ENCODE assay signal across 8 cellular contexts in the genomic region with DNA sequence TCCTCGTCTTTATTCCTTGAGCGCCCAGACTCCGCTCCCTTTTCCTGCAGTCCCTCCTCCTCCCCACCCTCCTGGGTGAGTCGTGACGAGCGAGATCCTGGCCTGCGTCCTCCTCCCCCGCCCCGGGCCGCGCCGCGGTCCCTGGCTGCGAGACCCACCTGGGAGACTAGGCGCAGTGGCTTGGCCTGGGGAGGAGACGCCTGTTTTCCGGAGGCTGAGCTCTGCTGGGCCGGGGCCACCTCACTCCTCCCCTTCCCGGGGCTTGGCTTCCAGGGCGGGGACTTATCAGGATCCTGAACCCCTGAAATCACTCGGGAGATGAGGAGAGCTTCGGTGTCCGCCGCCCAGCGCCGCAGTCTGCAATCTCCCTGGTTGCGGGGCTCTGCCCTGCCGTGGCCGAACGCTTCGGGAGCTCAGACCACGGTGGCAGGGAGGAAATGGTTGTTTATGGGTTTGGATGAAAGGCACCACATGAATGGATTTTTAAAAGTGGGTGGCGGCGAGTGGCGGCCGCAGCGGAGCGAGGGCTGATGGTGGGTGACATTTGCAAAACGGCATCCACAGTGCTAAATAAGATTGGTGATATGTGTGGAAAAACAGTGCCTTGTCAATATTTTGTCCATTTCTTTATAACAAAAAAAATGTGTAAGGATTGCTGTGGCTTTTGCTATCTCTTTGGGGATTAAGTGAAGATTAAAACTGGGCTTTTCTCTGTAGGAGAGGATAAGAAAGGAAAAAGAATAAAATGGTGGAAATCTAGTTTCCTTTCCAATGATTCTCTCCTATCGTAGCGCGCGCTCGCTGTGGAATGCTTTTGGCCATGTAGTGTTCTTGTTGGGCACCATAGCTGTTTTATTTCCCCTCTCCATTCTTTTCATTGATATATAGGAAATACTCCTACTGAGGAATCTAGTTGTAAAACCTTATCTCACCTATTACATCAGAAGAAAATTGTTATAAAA. TPM values are rescaled to one million over a fixed set of nuclear protein-coding genes. Genes with fewer than 3 reads are reported as not detected.
DNase-seq lines count a peak whose midpoint lies in the region; ATAC-seq lines count a peak whose summit lies in the region.

No MANE protein-coding gene starts in this region.

- H3K9me3 Mint-ChIP-seq in activated T-cell treated with anti-CD3 and anti-CD28 coated beads, Interleukin-2, amount 50 U/mL, for 24 hours = no peaks in the 10 kb centered on the region

- H3K4me3 Mint-ChIP-seq in activated T-cell treated with anti-CD3 and anti-CD28 coated beads, Interleukin-2, amount 50 U/mL, for 24 hours = peak overlapping the region; percentile 83

- peak overlapping the region; percentile 44 to 72 for H3K9ac ChIP-seq in mucosa of rectum (ENCODE audit: low read depth in 1 of 2, low read length in 2 of 2)
- peak overlapping the region; percentile 46 to 81 (median 68) for H3K9ac ChIP-seq in subcutaneous abdominal adipose tissue (ENCODE audit: low read length in 5 of 5)

- peaks cover 24% of the 10 kb centered on the region for H3K4me1 Mint-ChIP-seq in activated T-cell treated with anti-CD3 and anti-CD28 coated beads, Interleukin-2, amount 50 U/mL, for 24 hours (ENCODE audit: low read depth)

- H3K9me3 ChIP-seq in esophagus (ENCODE audit: control insufficient read depth in 2 of 2, insufficient read depth in 1 of 2, low read depth in 1 of 2, low read length in 1 of 2) (no peaks in the 10 kb centered on the region), mucosa of rectum (ENCODE audit: control insufficient read depth in 2 of 2, low read length in 2 of 2) (no peaks in the 10 kb centered on the region), subcutaneous abdominal adipose tissue (ENCODE audit: control insufficient read depth in 5 of 5, low read length in 5 of 5) (no peaks in the 10 kb centered on the region)

- WGBS in esophagus, 2 donors = 8 to 9% methylated on average over 42 to 44 of the region's 44 CpGs

- H3K27me3 Mint-ChIP-seq in activated T-cell treated with anti-CD3 and anti-CD28 coated beads, Interleukin-2, amount 50 U/mL, for 24 hours = peaks cover 30% of the 10 kb centered on the region

- peak overlapping the region; percentile 68 to 78 for H3K4me3 ChIP-seq in esophagus (ENCODE audit: low read depth in 1 of 2, low read length in 2 of 2)
- peak overlapping the region; percentile 73 to 76 for H3K4me3 ChIP-seq in mucosa of rectum (ENCODE audit: low read length in 2 of 2)
- peak overlapping the region; percentile 62 to 90 (median 84) for H3K4me3 ChIP-seq in subcutaneous abdominal adipose tissue (ENCODE audit: low read depth in 1 of 5, low read length in 5 of 5)

- H3K36me3 ChIP-seq in esophagus (ENCODE audit: control insufficient read depth in 2 of 2, insufficient read depth in 2 of 2, low read length in 1 of 2) (no peaks in the 10 kb centered on the region), mucosa of rectum (ENCODE audit: control insufficient read depth in 2 of 2, insufficient read depth in 2 of 2, low read length in 2 of 2) (no peaks in the 10 kb centered on the region), subcutaneous abdominal adipose tissue (ENCODE audit: control insufficient read depth in 5 of 5, insufficient read depth in 5 of 5, low read length in 5 of 5) (no peaks in the 10 kb centered on the region)

- H3K4me1 ChIP-seq in esophagus (ENCODE audit: control insufficient read depth in 2 of 2, insufficient read depth in 2 of 2, low read length in 1 of 2) = peaks cover 3 to 9% of the 10 kb centered on the region in 2 donors
- H3K4me1 ChIP-seq in mucosa of rectum (ENCODE audit: control insufficient read depth in 2 of 2, insufficient read depth in 2 of 2, low read length in 2 of 2) = peaks cover 8 to 16% of the 10 kb centered on the region in 2 donors
- H3K4me1 ChIP-seq in subcutaneous abdominal adipose tissue (ENCODE audit: control insufficient read depth in 5 of 5, insufficient read depth in 5 of 5, low read length in 5 of 5) = peaks cover 2 to 42% (median 35%) of the 10 kb centered on the region in 5 donors

- no peak for ATAC-seq in GM18498 (IDR thresholded peaks at IDR 0.05; ENCODE audit: unreplicated experiment)
- no peak for ATAC-seq in HG02870 (IDR thresholded peaks at IDR 0.05; ENCODE audit: unreplicated experiment)

- peak; percentile 87 for DNase-seq in ELR (ENCODE audit: low read depth)
- peak; percentile 21 to 60 for DNase-seq in NCI-H526 (lab: John Stamatoyannopoulos, UW)
- peak; percentile 57 for DNase-seq in activated T-cell treated with anti-CD3 and anti-CD28 coated beads, Interleukin-2, amount 50 U/mL, for 24 hours

- peak overlapping the region; percentile 65 to 79 for H3K27ac ChIP-seq in esophagus (ENCODE audit: low read depth in 2 of 2, low read length in 1 of 2)
- H3K27ac ChIP-seq in mucosa of rectum (ENCODE audit: low read depth in 2 of 2, low read length in 2 of 2) = peak overlapping the region; percentile 23 to 42
- peak overlapping the region; percentile 77 for H3K27ac ChIP-seq in subcutaneous abdominal adipose tissue (ENCODE audit: low read depth, low read length)

- H3K36me3 Mint-ChIP-seq in activated T-cell treated with anti-CD3 and anti-CD28 coated beads, Interleukin-2, amount 50 U/mL, for 24 hours (ENCODE audit: low read depth) = peaks cover 5% of the 10 kb centered on the region

- no peak overlapping the region for H3K27ac Mint-ChIP-seq in activated T-cell treated with anti-CD3 and anti-CD28 coated beads, Interleukin-2, amount 50 U/mL, for 24 hours

- no peaks in the 10 kb centered on the region for H3K27me3 ChIP-seq in esophagus (ENCODE audit: control insufficient read depth in 1 of 2, insufficient read depth in 2 of 2, low read length in 2 of 2)
- peaks cover 13 to 25% of the 10 kb centered on the region in 2 donors for H3K27me3 ChIP-seq in mucosa of rectum (ENCODE audit: control insufficient read depth in 2 of 2, insufficient read depth in 2 of 2, low read length in 2 of 2)
- peaks cover 0 to 3% (median 0%) of the 10 kb centered on the region in 5 donors for H3K27me3 ChIP-seq in subcutaneous abdominal adipose tissue (ENCODE audit: control insufficient read depth in 5 of 5, insufficient read depth in 4 of 5, low read length in 5 of 5)

RNA-seq across cellular contexts. Expression of a gene that starts 1.2 kb away (rescaled TPM):
- 1 to 10 TPM; 4.7 to 7.1 TPM for polyA plus RNA-seq in esophagus
